In the genomic region with DNA sequence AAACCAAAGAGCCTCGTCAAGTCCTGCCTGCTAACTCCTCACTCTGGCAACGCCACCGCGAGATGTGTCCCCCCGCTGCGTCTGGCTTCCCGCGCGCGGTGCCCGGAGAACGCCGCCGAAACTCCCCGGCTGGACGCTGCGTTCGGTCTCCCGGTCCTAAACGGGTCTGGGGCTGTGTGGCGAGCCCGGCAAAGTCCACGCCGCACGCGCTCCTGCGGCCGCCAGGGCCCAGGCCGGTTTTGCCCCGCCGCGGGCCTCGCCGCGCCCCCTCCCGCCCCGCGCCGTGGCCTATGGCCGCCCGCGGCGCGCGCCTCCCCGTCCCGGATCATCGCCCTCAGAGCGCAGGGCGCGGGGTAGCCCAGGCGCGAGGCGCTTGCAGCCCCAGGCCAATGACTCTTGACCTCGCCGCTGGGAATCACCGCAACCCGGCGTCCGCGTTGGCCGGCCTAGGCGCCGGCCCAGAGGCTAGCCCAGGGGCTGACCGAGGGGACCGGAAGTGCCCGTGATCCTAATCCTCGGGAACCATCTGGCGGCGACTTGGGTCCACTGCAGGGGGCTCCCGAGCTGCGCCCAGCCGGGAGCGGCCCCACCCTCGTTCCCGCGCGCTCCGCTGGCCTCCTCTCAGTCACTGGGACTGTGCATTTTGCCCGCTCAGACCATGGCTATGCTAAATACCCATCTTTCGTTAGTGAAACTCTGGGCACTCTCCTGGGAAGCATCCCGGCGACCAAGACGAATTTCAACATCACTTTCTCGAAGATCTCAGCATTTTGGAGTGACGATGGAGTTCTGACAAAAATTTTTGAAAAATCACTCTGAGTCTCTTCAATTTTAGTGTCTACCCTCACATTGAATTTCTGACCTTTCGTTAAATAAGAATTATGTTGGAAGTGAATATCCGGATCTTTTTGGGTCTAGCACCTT, we compare ENCODE assay signal across 1 cellular context.
TF ChIP-seq lines count a peak whose summit lies in the region.

A gene (minus strand): TSS at position 214 of the 924 bp plus-strand sequence. CDS start 266 bp downstream, outside the sequence.

TF ChIP-seq in HepG2, 621 proteins besides CTCF, POLR2A, EP300 and RAD21 (continued from another document and continues in another):
- TF ChIP-seq ZNF563 (CRISPR knock-in tag; IDR thresholded peaks at IDR 0.05) (peak; percentile 50; the same call in 1 of the 2 replicates), REPIN1 (CRISPR knock-in tag; IDR thresholded peaks at IDR 0.05; ENCODE audit: borderline replicate concordance, low read depth) (peak; percentile 34), SCMH1 (CRISPR knock-in tag; IDR thresholded peaks at IDR 0.05; ENCODE audit: borderline replicate concordance) (no peak), ZFP82 (CRISPR knock-in tag; IDR thresholded peaks at IDR 0.05; ENCODE audit: borderline replicate concordance) (no peak), ZNF788 (CRISPR knock-in tag; IDR thresholded peaks at IDR 0.05; ENCODE audit: borderline replicate concordance) (no peak; the same call in 1 of the 2 replicates), YEATS2 (CRISPR knock-in tag; IDR thresholded peaks at IDR 0.05; ENCODE audit: borderline replicate concordance) (no peak), ARNTL (CRISPR knock-in tag; IDR thresholded peaks at IDR 0.05) (0 out of 2 replicates have a peak, but pooled peaks have one; percentile 43), IKZF4 (CRISPR knock-in tag; IDR thresholded peaks at IDR 0.05; ENCODE audit: borderline replicate concordance, low read depth, not compliant biosample characterization) (peak; percentile 34), ARNT2 (CRISPR knock-in tag; IDR thresholded peaks at IDR 0.05; ENCODE audit: low read depth) (0 out of 2 replicates have a peak, but pooled peaks have one; percentile 59), SRY (CRISPR knock-in tag; IDR thresholded peaks at IDR 0.05) (no peak), ASH2L (IDR thresholded peaks at IDR 0.05; ENCODE audit: insufficient read length, low read depth, low read length) (peak; percentile 63), ZNF382 (CRISPR knock-in tag; IDR thresholded peaks at IDR 0.05; ENCODE audit: borderline replicate concordance) (no peak), GATA4 (IDR thresholded peaks at IDR 0.05; ENCODE audit: borderline replicate concordance, low read depth) (no peak), SRSF9 (IDR thresholded peaks at IDR 0.05; ENCODE audit: borderline replicate concordance, insufficient read depth, low read depth, low read length, poor library complexity, severe bottlenecking) (no peak), NR2F1 (CRISPR knock-in tag; IDR thresholded peaks at IDR 0.05) (peak; percentile 35 to 69; a peak in 1 of 4 replicates), DR1 (CRISPR knock-in tag; IDR thresholded peaks at IDR 0.05) (no peak), ZC3H4 (CRISPR knock-in tag; IDR thresholded peaks at IDR 0.05; ENCODE audit: borderline replicate concordance) (no peak), MIER2 (CRISPR knock-in tag; IDR thresholded peaks at IDR 0.05) (no peak), ZSCAN29 (CRISPR knock-in tag; conservative IDR thresholded peaks at IDR 0.05) (peak; percentile 58; the same call in 1 of the 2 replicates), PHF21A (CRISPR knock-in tag; IDR thresholded peaks at IDR 0.05) (peak; percentile 97), ZBTB20 (CRISPR knock-in tag; IDR thresholded peaks at IDR 0.05; ENCODE audit: borderline replicate concordance, low read depth) (0 out of 2 replicates have a peak, but pooled peaks have one; percentile 6), ZNF777 (CRISPR knock-in tag; IDR thresholded peaks at IDR 0.05) (peak; percentile 47; the same call in 1 of the 2 replicates), ZNF510 (CRISPR knock-in tag; IDR thresholded peaks at IDR 0.05; ENCODE audit: low read depth) (peak; percentile 89), ZBTB42 (CRISPR knock-in tag; IDR thresholded peaks at IDR 0.05) (no peak), ZNF556 (CRISPR knock-in tag; IDR thresholded peaks at IDR 0.05; ENCODE audit: borderline replicate concordance) (peak; percentile 80), MXD4 (CRISPR knock-in tag; IDR thresholded peaks at IDR 0.05) (0 out of 2 replicates have a peak, but pooled peaks have one; percentile 35)
- TF ChIP-seq, protein P1, sequence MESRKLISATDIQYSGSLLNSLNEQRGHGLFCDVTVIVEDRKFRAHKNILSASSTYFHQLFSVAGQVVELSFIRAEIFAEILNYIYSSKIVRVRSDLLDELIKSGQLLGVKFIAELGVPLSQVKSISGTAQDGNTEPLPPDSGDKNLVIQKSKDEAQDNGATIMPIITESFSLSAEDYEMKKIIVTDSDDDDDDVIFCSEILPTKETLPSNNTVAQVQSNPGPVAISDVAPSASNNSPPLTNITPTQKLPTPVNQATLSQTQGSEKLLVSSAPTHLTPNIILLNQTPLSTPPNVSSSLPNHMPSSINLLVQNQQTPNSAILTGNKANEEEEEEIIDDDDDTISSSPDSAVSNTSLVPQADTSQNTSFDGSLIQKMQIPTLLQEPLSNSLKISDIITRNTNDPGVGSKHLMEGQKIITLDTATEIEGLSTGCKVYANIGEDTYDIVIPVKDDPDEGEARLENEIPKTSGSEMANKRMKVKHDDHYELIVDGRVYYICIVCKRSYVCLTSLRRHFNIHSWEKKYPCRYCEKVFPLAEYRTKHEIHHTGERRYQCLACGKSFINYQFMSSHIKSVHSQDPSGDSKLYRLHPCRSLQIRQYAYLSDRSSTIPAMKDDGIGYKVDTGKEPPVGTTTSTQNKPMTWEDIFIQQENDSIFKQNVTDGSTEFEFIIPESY (CRISPR knock-in tag; IDR thresholded peaks at IDR 0.05): no peak
- TF ChIP-seq, protein P2, sequence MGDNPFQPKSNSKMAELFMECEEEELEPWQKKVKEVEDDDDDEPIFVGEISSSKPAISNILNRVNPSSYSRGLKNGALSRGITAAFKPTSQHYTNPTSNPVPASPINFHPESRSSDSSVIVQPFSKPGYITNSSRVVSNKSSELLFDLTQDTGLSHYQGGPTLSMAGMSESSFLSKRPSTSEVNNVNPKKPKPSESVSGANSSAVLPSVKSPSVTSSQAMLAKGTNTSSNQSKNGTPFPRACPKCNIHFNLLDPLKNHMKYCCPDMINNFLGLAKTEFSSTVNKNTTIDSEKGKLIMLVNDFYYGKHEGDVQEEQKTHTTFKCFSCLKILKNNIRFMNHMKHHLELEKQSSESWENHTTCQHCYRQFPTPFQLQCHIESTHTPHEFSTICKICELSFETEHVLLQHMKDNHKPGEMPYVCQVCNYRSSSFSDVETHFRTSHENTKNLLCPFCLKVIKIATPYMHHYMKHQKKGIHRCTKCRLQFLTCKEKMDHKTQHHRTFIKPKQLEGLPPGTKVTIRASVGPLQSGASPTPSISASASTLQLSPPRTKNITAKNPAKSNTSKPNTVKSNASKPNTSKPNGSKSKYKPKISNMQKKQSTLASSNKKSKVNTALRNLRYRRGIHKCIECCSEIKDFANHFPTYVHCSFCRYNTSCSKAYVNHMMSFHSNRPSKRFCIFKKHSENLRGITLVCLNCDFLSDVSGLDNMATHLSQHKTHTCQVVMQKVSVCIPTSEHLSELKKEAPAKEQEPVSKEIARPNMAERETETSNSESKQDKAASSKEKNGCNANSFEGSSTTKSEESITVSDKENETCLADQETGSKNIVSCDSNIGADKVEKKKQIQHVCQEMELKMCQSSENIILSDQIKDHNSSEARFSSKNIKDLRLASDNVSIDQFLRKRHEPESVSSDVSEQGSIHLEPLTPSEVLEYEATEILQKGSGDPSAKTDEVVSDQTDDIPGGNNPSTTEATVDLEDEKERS (CRISPR knock-in tag; IDR thresholded peaks at IDR 0.05): no peak
- TF ChIP-seq, protein P3, sequence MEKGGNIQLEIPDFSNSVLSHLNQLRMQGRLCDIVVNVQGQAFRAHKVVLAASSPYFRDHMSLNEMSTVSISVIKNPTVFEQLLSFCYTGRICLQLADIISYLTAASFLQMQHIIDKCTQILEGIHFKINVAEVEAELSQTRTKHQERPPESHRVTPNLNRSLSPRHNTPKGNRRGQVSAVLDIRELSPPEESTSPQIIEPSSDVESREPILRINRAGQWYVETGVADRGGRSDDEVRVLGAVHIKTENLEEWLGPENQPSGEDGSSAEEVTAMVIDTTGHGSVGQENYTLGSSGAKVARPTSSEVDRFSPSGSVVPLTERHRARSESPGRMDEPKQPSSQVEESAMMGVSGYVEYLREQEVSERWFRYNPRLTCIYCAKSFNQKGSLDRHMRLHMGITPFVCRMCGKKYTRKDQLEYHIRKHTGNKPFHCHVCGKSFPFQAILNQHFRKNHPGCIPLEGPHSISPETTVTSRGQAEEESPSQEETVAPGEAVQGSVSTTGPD (CRISPR knock-in tag; IDR thresholded peaks at IDR 0.05): no peak
- TF ChIP-seq, protein P4, sequence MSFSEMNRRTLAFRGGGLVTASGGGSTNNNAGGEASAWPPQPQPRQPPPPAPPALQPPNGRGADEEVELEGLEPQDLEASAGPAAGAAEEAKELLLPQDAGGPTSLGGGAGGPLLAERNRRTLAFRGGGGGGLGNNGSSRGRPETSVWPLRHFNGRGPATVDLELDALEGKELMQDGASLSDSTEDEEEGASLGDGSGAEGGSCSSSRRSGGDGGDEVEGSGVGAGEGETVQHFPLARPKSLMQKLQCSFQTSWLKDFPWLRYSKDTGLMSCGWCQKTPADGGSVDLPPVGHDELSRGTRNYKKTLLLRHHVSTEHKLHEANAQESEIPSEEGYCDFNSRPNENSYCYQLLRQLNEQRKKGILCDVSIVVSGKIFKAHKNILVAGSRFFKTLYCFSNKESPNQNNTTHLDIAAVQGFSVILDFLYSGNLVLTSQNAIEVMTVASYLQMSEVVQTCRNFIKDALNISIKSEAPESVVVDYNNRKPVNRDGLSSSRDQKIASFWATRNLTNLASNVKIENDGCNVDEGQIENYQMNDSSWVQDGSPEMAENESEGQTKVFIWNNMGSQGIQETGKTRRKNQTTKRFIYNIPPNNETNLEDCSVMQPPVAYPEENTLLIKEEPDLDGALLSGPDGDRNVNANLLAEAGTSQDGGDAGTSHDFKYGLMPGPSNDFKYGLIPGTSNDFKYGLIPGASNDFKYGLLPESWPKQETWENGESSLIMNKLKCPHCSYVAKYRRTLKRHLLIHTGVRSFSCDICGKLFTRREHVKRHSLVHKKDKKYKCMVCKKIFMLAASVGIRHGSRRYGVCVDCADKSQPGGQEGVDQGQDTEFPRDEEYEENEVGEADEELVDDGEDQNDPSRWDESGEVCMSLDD (CRISPR knock-in tag; IDR thresholded peaks at IDR 0.05; ENCODE audit: borderline replicate concordance): no peak
- TF ChIP-seq, protein P5, sequence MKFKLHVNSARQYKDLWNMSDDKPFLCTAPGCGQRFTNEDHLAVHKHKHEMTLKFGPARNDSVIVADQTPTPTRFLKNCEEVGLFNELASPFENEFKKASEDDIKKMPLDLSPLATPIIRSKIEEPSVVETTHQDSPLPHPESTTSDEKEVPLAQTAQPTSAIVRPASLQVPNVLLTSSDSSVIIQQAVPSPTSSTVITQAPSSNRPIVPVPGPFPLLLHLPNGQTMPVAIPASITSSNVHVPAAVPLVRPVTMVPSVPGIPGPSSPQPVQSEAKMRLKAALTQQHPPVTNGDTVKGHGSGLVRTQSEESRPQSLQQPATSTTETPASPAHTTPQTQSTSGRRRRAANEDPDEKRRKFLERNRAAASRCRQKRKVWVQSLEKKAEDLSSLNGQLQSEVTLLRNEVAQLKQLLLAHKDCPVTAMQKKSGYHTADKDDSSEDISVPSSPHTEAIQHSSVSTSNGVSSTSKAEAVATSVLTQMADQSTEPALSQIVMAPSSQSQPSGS (CRISPR knock-in tag; IDR thresholded peaks at IDR 0.05): no peak
- TF ChIP-seq, protein P6, sequence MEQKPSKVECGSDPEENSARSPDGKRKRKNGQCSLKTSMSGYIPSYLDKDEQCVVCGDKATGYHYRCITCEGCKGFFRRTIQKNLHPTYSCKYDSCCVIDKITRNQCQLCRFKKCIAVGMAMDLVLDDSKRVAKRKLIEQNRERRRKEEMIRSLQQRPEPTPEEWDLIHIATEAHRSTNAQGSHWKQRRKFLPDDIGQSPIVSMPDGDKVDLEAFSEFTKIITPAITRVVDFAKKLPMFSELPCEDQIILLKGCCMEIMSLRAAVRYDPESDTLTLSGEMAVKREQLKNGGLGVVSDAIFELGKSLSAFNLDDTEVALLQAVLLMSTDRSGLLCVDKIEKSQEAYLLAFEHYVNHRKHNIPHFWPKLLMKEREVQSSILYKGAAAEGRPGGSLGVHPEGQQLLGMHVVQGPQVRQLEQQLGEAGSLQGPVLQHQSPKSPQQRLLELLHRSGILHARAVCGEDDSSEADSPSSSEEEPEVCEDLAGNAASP (CRISPR knock-in tag; IDR thresholded peaks at IDR 0.05; ENCODE audit: borderline replicate concordance): peak; percentile 38; the same call in 1 of the 2 replicates
- TF ChIP-seq, protein P7, sequence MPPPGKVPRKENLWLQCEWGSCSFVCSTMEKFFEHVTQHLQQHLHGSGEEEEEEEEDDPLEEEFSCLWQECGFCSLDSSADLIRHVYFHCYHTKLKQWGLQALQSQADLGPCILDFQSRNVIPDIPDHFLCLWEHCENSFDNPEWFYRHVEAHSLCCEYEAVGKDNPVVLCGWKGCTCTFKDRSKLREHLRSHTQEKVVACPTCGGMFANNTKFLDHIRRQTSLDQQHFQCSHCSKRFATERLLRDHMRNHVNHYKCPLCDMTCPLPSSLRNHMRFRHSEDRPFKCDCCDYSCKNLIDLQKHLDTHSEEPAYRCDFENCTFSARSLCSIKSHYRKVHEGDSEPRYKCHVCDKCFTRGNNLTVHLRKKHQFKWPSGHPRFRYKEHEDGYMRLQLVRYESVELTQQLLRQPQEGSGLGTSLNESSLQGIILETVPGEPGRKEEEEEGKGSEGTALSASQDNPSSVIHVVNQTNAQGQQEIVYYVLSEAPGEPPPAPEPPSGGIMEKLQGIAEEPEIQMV (CRISPR knock-in tag; IDR thresholded peaks at IDR 0.05; ENCODE audit: low read depth): peak; percentile 94
- TF ChIP-seq, protein P8, sequence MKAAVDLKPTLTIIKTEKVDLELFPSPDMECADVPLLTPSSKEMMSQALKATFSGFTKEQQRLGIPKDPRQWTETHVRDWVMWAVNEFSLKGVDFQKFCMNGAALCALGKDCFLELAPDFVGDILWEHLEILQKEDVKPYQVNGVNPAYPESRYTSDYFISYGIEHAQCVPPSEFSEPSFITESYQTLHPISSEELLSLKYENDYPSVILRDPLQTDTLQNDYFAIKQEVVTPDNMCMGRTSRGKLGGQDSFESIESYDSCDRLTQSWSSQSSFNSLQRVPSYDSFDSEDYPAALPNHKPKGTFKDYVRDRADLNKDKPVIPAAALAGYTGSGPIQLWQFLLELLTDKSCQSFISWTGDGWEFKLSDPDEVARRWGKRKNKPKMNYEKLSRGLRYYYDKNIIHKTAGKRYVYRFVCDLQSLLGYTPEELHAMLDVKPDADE (CRISPR knock-in tag; IDR thresholded peaks at IDR 0.05): no peak
